ENCODE assay signal across 9 cellular contexts in genomic region chr19:43532962-43533545, GRCh38. TPM values are rescaled to one million over a fixed set of nuclear protein-coding genes. Genes with fewer than 3 reads are reported as not detected.
DNase-seq lines count a peak whose midpoint lies in the region; ATAC-seq and TF ChIP-seq lines count a peak whose summit lies in the region.
"Had no signal": no experiment of that assay in that cellular context is flagged by ENCODE, and none has a peak within 500 bp of the region (broad histone marks: within the 10 kb centered on the region; RNA-seq: fewer than 3 reads in every experiment).

Gene ZNF575 (plus strand): TSS chr19:43533188. CDS start chr19:43534423, 1,235 bp downstream.

- H3K9me3 ChIP-seq in BE2C (no peaks in the 10 kb centered on the region), right lobe of liver (no peaks in the 10 kb centered on the region)

- WGBS in right lobe of liver (ENCODE audit: insufficient coverage, low coverage, low lambda C conversion rate, missing lambda C conversion rate) = 0% methylated on average over 10 of the region's 47 CpGs

- ATAC-seq in HG03442 (IDR thresholded peaks at IDR 0.05; ENCODE audit: unreplicated experiment) = peak; percentile 58
- ATAC-seq in right lobe of liver = peak; percentile 74 to 85 (median 80)

- TF ChIP-seq CTCF in BE2C (IDR thresholded peaks at IDR 0.05; ENCODE audit: low read depth, low read length) (no peak), right lobe of liver (IDR thresholded peaks at IDR 0.05) (no peak)

- H3K4me3 ChIP-seq in BE2C (ENCODE audit: low read depth, low read length) = peak within 1 kb of the TSS; percentile 64
- H3K4me3 ChIP-seq in right lobe of liver = peak within 1 kb of the TSS; percentile 54 to 65 (median 65)

- H3K27me3 ChIP-seq in BE2C (no peaks in the 10 kb centered on the region), right lobe of liver (no peaks in the 10 kb centered on the region)

- TF ChIP-seq POLR2A in right lobe of liver (IDR thresholded peaks at IDR 0.05) = peak; percentile 45

- H3K36me3 ChIP-seq in BE2C = peaks cover 6% of the 10 kb centered on the region; the same call in 1 of the 2 replicates
- H3K36me3 ChIP-seq in right lobe of liver = no peaks in the 10 kb centered on the region

- H3K4me1 ChIP-seq in BE2C (no peaks in the 10 kb centered on the region; the same call in none of the 2 replicates), right lobe of liver (peaks cover 0 to 3% (median 0%) of the 10 kb centered on the region in 4 donors)

- intact Hi-C loops in right lobe of liver (cut with DNase I) = no loop called here

- peak within 1 kb of the TSS; percentile 64 to 77 (median 76) for H3K27ac ChIP-seq in right lobe of liver

- DNase-seq in BE2C (peak; percentile 94), GM19238 (ENCODE audit: insufficient read length, low spot score) (peak; percentile 82), NCI-H526 (lab: John Stamatoyannopoulos, UW) (peak; percentile 94 to 97), dermis blood vessel endothelial cell (peak; percentile 92), right lobe of liver (peak; percentile 92 to 94 (median 94))
- peak; percentile 77 for DNase-seq in activated CD4-positive, alpha-beta T cell treated with anti-CD3 and anti-CD28 coated beads, Interleukin-2, amount 50 U/mL, for 1 hour
- peak; percentile 85 for DNase-seq in stimulated activated CD4-positive, alpha-beta T cell treated with anti-CD3 and anti-CD28 coated beads, Interleukin-4, amount 100 ng/mL, for 24 hours

RNA-seq across cellular contexts. Expression of gene ZNF575, which starts in this region (rescaled TPM):
- polyA plus RNA-seq in BE2C (2012; ENCODE audit: insufficient read depth, insufficient read length, low read depth) = 2.0 TPM
- total RNA-seq in dermis blood vessel endothelial cell (0.23 TPM in 1 of 2 replicates, not detected in the other), right lobe of liver (under 1 TPM in 5 of 6 experiments, not detected in 1; 0.89 to 0.99 (median 0.95) TPM)
- total RNA-seq: glomerular endothelial cell had no signal

Comparison
In these comparisons a context has a peak if more than half of its experiments do, and no peak if none do; other contexts are left out.
1. Peak in every context shown above with its lines: DNase-seq, ATAC-seq, H3K4me3 ChIP-seq and H3K27ac ChIP-seq.
2. Peak in DNase-seq in dermis blood vessel endothelial cell; RNA of the gene not detected or under 1 TPM.
3. Peak in DNase-seq, ATAC-seq, H3K4me3 ChIP-seq and H3K27ac ChIP-seq in right lobe of liver; RNA of the gene not detected or under 1 TPM.